In genomic region chr17:42121066-42121769, GRCh38 we compare ENCODE assay signal across 8 cellular contexts. TPM values are rescaled to one million over a fixed set of nuclear protein-coding genes. Genes with fewer than 3 reads are reported as not detected.
DNase-seq lines count a peak whose midpoint lies in the region; ATAC-seq lines count a peak whose summit lies in the region.

KAT2A (minus strand) TSS chr17:42121367; CDS start chr17:42121304, 63 bp downstream.

- ATAC-seq in HG02763 (IDR thresholded peaks at IDR 0.05; ENCODE audit: unreplicated experiment) (peak; percentile 70), HG03469 (IDR thresholded peaks at IDR 0.05; ENCODE audit: unreplicated experiment) (no peak)

- DNase-seq in GM04504 (ENCODE audit: low read depth): peak; percentile 61
- peak; percentile 80 for DNase-seq in NCI-H345 (lab: John Stamatoyannopoulos, UW)
- DNase-seq in activated CD4-positive, alpha-beta T cell treated with anti-CD3 and anti-CD28 coated beads for 24 hours (ENCODE audit: low read depth in 2 of 2): peak; percentile 69 to 73
- DNase-seq in cerebellum (ENCODE audit: low spot score): peak; percentile 95
- peak; percentile 30 for DNase-seq in kidney glomerular epithelial cell (lab: John Stamatoyannopoulos, UW)
- DNase-seq in stimulated activated CD4-positive, alpha-beta T cell treated with anti-CD3 and anti-CD28 coated beads, Interleukin-15, amount 100 ng/mL, for 1 hour (ENCODE audit: low read depth in 1 of 2, low spot score in 1 of 2): peak; percentile 57 to 71

RNA-seq across cellular contexts. Expression of gene KAT2A, which starts in this region (rescaled TPM):
- total RNA-seq in cerebellum: 13.6 TPM

Comparison
In these comparisons a context has a peak if more than half of its experiments do, and no peak if none do; other contexts are left out.
1. DNase-seq: peak in every context shown above with its lines; median percentile 95 in cerebellum; 80 in NCI-H345; 71 in activated CD4-positive, alpha-beta T cell treated with anti-CD3 and anti-CD28 coated beads for 24 hours; 64 in stimulated activated CD4-positive, alpha-beta T cell treated with anti-CD3 and anti-CD28 coated beads, Interleukin-15, amount 100 ng/mL, for 1 hour; 61 in GM04504; 30 in kidney glomerular epithelial cell.